8 cellular contexts compared by ENCODE assay signal in the genomic region with DNA sequence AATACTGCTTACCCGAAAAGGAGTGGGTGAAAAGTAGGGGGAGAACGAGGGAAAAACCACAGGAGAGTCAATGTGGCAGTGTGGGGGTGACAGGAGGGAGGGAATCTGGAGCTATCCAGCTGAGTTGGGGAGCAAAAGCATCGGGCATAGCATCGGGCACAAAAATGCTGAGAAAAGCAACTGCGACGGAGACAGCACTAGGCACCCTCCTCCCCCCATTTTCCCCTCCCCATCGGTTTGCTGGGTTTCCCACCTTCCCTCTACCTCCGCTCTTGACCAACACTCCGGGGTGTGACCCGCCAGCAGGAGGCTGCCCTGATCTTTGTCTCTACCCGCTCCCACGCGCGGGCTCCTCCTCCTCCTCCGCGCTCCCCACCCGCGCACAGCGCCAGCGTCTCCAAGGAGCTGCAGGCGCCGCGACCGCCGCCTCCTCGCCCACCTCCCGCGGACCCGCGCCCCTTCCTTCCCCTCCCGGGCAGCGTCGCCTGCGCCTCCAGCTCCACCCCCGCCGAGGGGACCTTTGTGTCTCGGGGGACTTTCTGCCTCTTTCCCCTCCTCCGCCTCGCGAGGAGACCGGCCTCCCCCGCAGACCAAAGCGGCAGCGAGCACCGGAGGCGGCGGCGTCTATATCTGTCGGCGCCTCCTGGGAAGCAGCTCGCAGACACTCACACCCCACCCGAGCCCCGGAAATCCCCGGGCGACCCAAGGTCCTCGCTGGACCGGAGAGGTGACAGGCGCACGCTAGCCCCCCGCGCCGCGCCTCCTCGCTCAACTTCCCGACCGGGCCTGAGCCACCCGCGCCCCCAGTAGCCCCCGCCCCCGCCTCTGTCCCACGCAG. TPM values are rescaled to one million over a fixed set of nuclear protein-coding genes. Genes with fewer than 3 reads are reported as not detected.
A peak's percentile ranks its signal among the peaks of the same experiment; 100 is the strongest.
DNase-seq lines count a peak whose midpoint lies in the region; ATAC-seq and TF ChIP-seq lines count a peak whose summit lies in the region.

No MANE protein-coding gene starts in this region.

- peak; percentile 77 for DNase-seq in A673 (ENCODE audit: low spot score)
- peak; percentile 18 for DNase-seq in NCI-H510A treated with DMSO at 0.1 percent for 48 hours (lab: John Stamatoyannopoulos, UW)
- DNase-seq in activated CD8-positive, alpha-beta memory T cell treated with anti-CD3 and anti-CD28 coated beads, Interleukin-2, amount 50 U/mL, for 24 hours (ENCODE audit: extremely low read depth) = peak; percentile 37
- peak; percentile 84 for DNase-seq in endodermal cell
- peak; percentile 83 for DNase-seq in midbrain (lab: John Stamatoyannopoulos, UW)
- peak; percentile 64 for DNase-seq in stimulated activated CD8-positive, alpha-beta memory T cell treated with anti-CD3 and anti-CD28 coated beads, Interleukin-4, amount 100 ng/mL, for 24 hours (ENCODE audit: low read depth)

- H3K9ac ChIP-seq in endodermal cell (ENCODE audit: extremely low read depth, low read length, poor library complexity, severe bottlenecking) = peak overlapping the region; percentile 61

- POLR2A ChIA-PET in A673 (lab: Charles Lee; ENCODE audit: low non-redundant PET) = interaction anchor here (0.5 to 0.6 kb wide), 2 partner anchors 10 to 333 kb away, joined by 3 read pairs; no protein-coding TSS in a partner anchor

- H3K27me3 ChIP-seq in A673 (replicated peaks; ENCODE audit: insufficient read depth, low read depth, low read length, poor library complexity) = no peaks in the 10 kb centered on the region
- H3K27me3 ChIP-seq in endodermal cell (ENCODE audit: control insufficient read depth, insufficient read depth, low read length, poor library complexity, severe bottlenecking) = no peaks in the 10 kb centered on the region

- intact Hi-C loops in A673 (cut with micrococcal nuclease; ENCODE audit: unreplicated experiment) = loop anchor here (5.0 to 10.0 kb wide), 2 partner anchors 144 to 182 kb away; no protein-coding TSS in a partner anchor

- H3K4me3 Mint-ChIP-seq in endodermal cell = peak overlapping the region; percentile 90

- peak; percentile 39 for ATAC-seq in GM18502 (IDR thresholded peaks at IDR 0.05; ENCODE audit: poor library complexity, unreplicated experiment)
- ATAC-seq in HG02973 (IDR thresholded peaks at IDR 0.05; ENCODE audit: unreplicated experiment) = peak; percentile 30

- WGBS in endodermal cell (ENCODE audit: insufficient coverage in 1 of 2, insufficient read length in 1 of 2), 2 experiments = 0% methylated on average over 25 to 71 of the region's 71 CpGs

- CTCF ChIA-PET in A673 (lab: Charles Lee) = interaction anchor here (0.7 to 0.9 kb wide), 2 partner anchors 90 to 401 kb away, joined by 3 to 5 read pairs; partner anchors contain the start of gene CFAP54

- no peaks in the 10 kb centered on the region for H3K27me3 Mint-ChIP-seq in endodermal cell (ENCODE audit: insufficient read depth)

- H3K27ac ChIP-seq in A673 (ENCODE audit: low read depth, low read length, poor library complexity, severe bottlenecking) = peak overlapping the region; percentile 98
- peak overlapping the region; percentile 94 for H3K27ac ChIP-seq in endodermal cell (ENCODE audit: low read depth, low read length)

- no peaks in the 10 kb centered on the region for H3K9me3 ChIP-seq in A673 (ENCODE audit: low read depth, low read length, poor library complexity, severe bottlenecking)
- H3K9me3 ChIP-seq in endodermal cell (ENCODE audit: control insufficient read depth, low read length) = no peaks in the 10 kb centered on the region

- BruUV-seq in A673 (replicated peaks; lab: Mats Ljungman, UMichigan) = no TSS peak

- H3K4me3 ChIP-seq in A673 (ENCODE audit: low read depth, low read length, poor library complexity, severe bottlenecking) (peak overlapping the region; percentile 86), endodermal cell (ENCODE audit: low read length) (peak overlapping the region; percentile 90)

- peak overlapping the region; percentile 88 for H3K27ac Mint-ChIP-seq in endodermal cell

- TF ChIP-seq CTCF in A673 (conservative IDR thresholded peaks at IDR 0.05; ENCODE audit: low read depth, low read length) (no peak), endodermal cell (conservative IDR thresholded peaks at IDR 0.05) (no peak)

- H3K4me1 ChIP-seq in A673 (ENCODE audit: insufficient read depth, low read length, poor library complexity, severe bottlenecking) (peaks cover 28% of the 10 kb centered on the region), endodermal cell (ENCODE audit: control insufficient read depth, insufficient read depth, low read length) (peaks cover 3% of the 10 kb centered on the region)

- H3K36me3 ChIP-seq in A673 (ENCODE audit: insufficient read depth, low read length, poor library complexity, severe bottlenecking) (no peaks in the 10 kb centered on the region), endodermal cell (ENCODE audit: control insufficient read depth, insufficient read depth, low read length) (no peaks in the 10 kb centered on the region)

- no peaks in the 10 kb centered on the region for H3K9me3 Mint-ChIP-seq in endodermal cell

- no peaks in the 10 kb centered on the region for H3K36me3 Mint-ChIP-seq in endodermal cell (ENCODE audit: low read depth)

- H3K4me1 Mint-ChIP-seq in endodermal cell = peaks cover 34% of the 10 kb centered on the region

RNA-seq across cellular contexts. Expression of gene CDK17, which starts 0.9 kb away (rescaled TPM):
- total RNA-seq in A673 (2021) (33.2 and 34.8 TPM in 2 replicates), endodermal cell (10 to 100 TPM; 36.2 to 39.9 TPM)
- polyA plus RNA-seq in endodermal cell (2013, experiment 1 of 2) = 33.3 TPM
- 34.4 TPM for polyA plus RNA-seq in endodermal cell (2013, experiment 2 of 2)

Comparison
In these comparisons a context has a peak if more than half of its experiments do, and no peak if none do; other contexts are left out.
1. Peak in every context shown above with its lines: DNase-seq, ATAC-seq, H3K4me3 ChIP-seq and H3K27ac ChIP-seq.
2. DNase-seq: peak in every context shown above with its lines; median percentile 84 in endodermal cell; 83 in midbrain; 77 in A673; 64 in stimulated activated CD8-positive, alpha-beta memory T cell treated with anti-CD3 and anti-CD28 coated beads, Interleukin-4, amount 100 ng/mL, for 24 hours; 37 in activated CD8-positive, alpha-beta memory T cell treated with anti-CD3 and anti-CD28 coated beads, Interleukin-2, amount 50 U/mL, for 24 hours; 18 in NCI-H510A treated with DMSO at 0.1 percent for 48 hours.